8 cellular contexts compared by ENCODE assay signal in the genomic region with DNA sequence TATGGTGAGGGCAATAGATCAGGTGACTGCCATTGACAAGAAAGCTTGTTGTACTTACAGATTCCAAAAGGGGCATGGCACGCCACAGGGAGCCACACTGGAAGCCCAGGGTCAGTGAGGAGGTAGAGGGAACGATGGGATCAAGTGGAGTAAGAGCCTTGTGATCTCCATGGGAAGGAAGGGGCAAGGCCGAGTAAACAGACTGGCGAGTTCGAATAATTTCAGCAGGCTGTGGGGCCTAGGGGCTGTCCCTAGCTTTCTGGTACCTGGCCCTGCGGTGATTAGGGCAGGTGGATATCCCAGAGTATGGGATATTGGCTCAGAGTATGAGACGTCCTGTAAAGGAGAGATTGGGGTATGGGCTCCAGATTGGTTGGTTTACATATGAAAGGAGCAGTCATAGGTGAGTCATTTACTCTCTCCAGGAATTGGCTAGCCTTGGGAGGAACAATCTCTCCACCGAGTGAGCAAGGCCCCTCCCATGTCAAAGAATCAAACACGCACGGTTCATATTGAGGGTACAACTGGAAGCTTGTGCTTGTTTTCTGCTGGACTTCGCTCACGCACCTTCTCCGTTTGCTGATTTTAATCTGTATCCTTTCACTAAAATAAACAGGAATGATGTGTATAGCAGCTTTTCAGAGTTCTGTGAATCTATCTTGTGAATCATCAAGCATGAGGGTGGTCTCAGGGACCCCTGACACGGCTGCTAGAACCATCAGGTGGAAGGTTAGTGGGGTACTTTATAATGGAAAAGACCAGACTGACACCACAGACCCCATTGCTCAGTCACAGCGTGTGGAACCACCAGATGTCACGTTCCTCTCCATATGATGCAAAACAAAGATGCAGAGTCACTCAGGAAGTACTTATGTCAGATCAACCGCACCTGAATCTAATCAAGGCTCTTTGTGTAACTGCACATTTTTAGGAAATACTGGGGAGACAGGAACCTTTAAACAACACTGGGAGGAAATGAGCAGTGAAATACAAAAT. TPM values are rescaled to one million over a fixed set of nuclear protein-coding genes. Genes with fewer than 3 reads are reported as not detected.
A peak's percentile ranks its signal among the peaks of the same experiment; 100 is the strongest.
DNase-seq lines count a peak whose midpoint lies in the region; TF ChIP-seq lines count a peak whose summit lies in the region.

No MANE protein-coding gene starts in this region.

- peaks cover 15% of the 10 kb centered on the region for H3K36me3 Mint-ChIP-seq in activated naive CD8-positive, alpha-beta T cell

- H3K4me1 ChIP-seq in mesendoderm (ENCODE audit: control insufficient read depth, low read depth, low read length) = peaks cover 5% of the 10 kb centered on the region
- peaks cover 8% of the 10 kb centered on the region for H3K4me1 ChIP-seq in vagina
- peaks cover 0 to 20% (median 0%) of the 10 kb centered on the region in 4 donors for H3K4me1 ChIP-seq in transverse colon

- peaks cover 10% of the 10 kb centered on the region for H3K4me1 Mint-ChIP-seq in activated naive CD8-positive, alpha-beta T cell (ENCODE audit: low read depth)

- no peak for TF ChIP-seq EP300 in transverse colon (IDR thresholded peaks at IDR 0.05; ENCODE audit: low read depth)

- no peaks in the 10 kb centered on the region for H3K79me2 ChIP-seq in mesendoderm (ENCODE audit: control insufficient read depth, insufficient read depth, low read length)

- peak overlapping the region; percentile 74 for H2BK120ac ChIP-seq in mesendoderm (ENCODE audit: low read depth, low read length)

- intact Hi-C loops in vagina (cut with DNase I) = no loop called here
- intact Hi-C loops in transverse colon (cut with DNase I; ENCODE audit: low total_unique reads) = no loop called here

- DNase-seq in GM04503 (ENCODE audit: low read depth) (peak; percentile 17), NCI-H1436 (lab: John Stamatoyannopoulos, UW) (peak; percentile 71), mesendoderm (peak; percentile 88), GM19238 (ENCODE audit: insufficient read length, low spot score) (no peak), vagina (ENCODE audit: extremely low spot score in 2 of 2) (no peak), amniotic stem cell (lab: John Stamatoyannopoulos, UW) (no peak), transverse colon (no peak)

- H3K27me3 ChIP-seq in mesendoderm (ENCODE audit: insufficient read depth, low read length, poor library complexity) = no peaks in the 10 kb centered on the region
- no peaks in the 10 kb centered on the region for H3K27me3 ChIP-seq in vagina
- no peaks in the 10 kb centered on the region for H3K27me3 ChIP-seq in transverse colon

- H2AK5ac ChIP-seq in mesendoderm (ENCODE audit: low read length) = no peak overlapping the region

- no peak overlapping the region for H4K8ac ChIP-seq in mesendoderm (ENCODE audit: low read depth, low read length)

- TF ChIP-seq CTCF in vagina (IDR thresholded peaks at IDR 0.05) (no peak), transverse colon (IDR thresholded peaks at IDR 0.05) (no peak)

- no peak overlapping the region for H3K23ac ChIP-seq in mesendoderm (ENCODE audit: low read length)

- TF ChIP-seq POLR2A in vagina (IDR thresholded peaks at IDR 0.05) = no peak
- TF ChIP-seq POLR2A in transverse colon (IDR thresholded peaks at IDR 0.05) = no peak

- H3K36me3 ChIP-seq in mesendoderm (ENCODE audit: control insufficient read depth, insufficient read depth, low read length) (peaks cover 1% of the 10 kb centered on the region), vagina (peaks cover 0 to 13% of the 10 kb centered on the region in 2 donors), transverse colon (peaks cover 0 to under 1% (median 0%) of the 10 kb centered on the region in 4 donors)

- no peaks in the 10 kb centered on the region for H3K79me1 ChIP-seq in mesendoderm (ENCODE audit: low read length)

- no peak overlapping the region for H3K4me3 ChIP-seq in mesendoderm (ENCODE audit: low read length)
- H3K4me3 ChIP-seq in vagina = no peak overlapping the region
- no peak overlapping the region for H3K4me3 ChIP-seq in transverse colon

- no peaks in the 10 kb centered on the region for H3K27me3 Mint-ChIP-seq in activated naive CD8-positive, alpha-beta T cell

- H3K56ac ChIP-seq in mesendoderm (ENCODE audit: low read length) = peak overlapping the region; percentile 28

- in situ Hi-C loops in transverse colon (cut with MboI; ENCODE audit: low pct_ligation_motif_present in 1 of 4, low pct_unique_long_range_greater_than_20kb in 1 of 4, low sequenced_read_pairs in 3 of 4) = no loop called here

- H4K5ac ChIP-seq in mesendoderm (ENCODE audit: low read length) = no peak overlapping the region

- no peaks in the 10 kb centered on the region for H3K9me3 Mint-ChIP-seq in activated naive CD8-positive, alpha-beta T cell (ENCODE audit: low read depth)

- H3K4me3 Mint-ChIP-seq in activated naive CD8-positive, alpha-beta T cell = no peak overlapping the region

- H3K27ac ChIP-seq in mesendoderm (ENCODE audit: low read depth, low read length) = no peak overlapping the region
- no peak overlapping the region for H3K27ac ChIP-seq in vagina
- H3K27ac ChIP-seq in transverse colon = no peak overlapping the region

- no peak overlapping the region for H3K4me2 ChIP-seq in mesendoderm (ENCODE audit: low read length)

- no peak overlapping the region for H3K18ac ChIP-seq in mesendoderm (ENCODE audit: low read length)

- H2BK15ac ChIP-seq in mesendoderm (replicated peaks; ENCODE audit: low read depth) = no peak overlapping the region

- no peak overlapping the region for H2BK5ac ChIP-seq in mesendoderm (ENCODE audit: low read length)

- H3K9me3 ChIP-seq in vagina (no peaks in the 10 kb centered on the region), transverse colon (no peaks in the 10 kb centered on the region)

- no peak overlapping the region for H3K4ac ChIP-seq in mesendoderm (ENCODE audit: low read depth, low read length)

- peak overlapping the region; percentile 41 for H3K27ac Mint-ChIP-seq in activated naive CD8-positive, alpha-beta T cell

- no CpG with 5 or more reads among the region's 17 CpGs for WGBS in mesendoderm (ENCODE audit: extremely low coverage, insufficient coverage, low lambda C conversion rate)
- 85 to 86% methylated on average over 9 to 17 of the region's 17 CpGs for WGBS in transverse colon (ENCODE audit: low coverage in 1 of 2), 2 donors

- H3K9ac ChIP-seq in mesendoderm (ENCODE audit: low read length) = no peak overlapping the region

RNA-seq across cellular contexts. Expression of a gene that starts 27.9 kb away (rescaled TPM):
- polyA plus RNA-seq in mesendoderm (2013, experiment 1 of 2) = 53.4 TPM
- polyA plus RNA-seq in mesendoderm (2013, experiment 2 of 2) = 55.3 TPM
- 86.4 TPM for total RNA-seq in vagina
- total RNA-seq in transverse colon = 100 to 1,000 TPM in 1 of 4 donors, 10 to 100 TPM in 3; 40.0 to 128 (median 81.3) TPM

RNA-seq across cellular contexts. Expression of a gene that starts 29.0 kb away (rescaled TPM):
- 28.3 TPM for polyA plus RNA-seq in mesendoderm (2013, experiment 1 of 2)
- polyA plus RNA-seq in mesendoderm (2013, experiment 2 of 2) = 28.9 TPM
- total RNA-seq in vagina = 44.4 TPM
- total RNA-seq in transverse colon = 10 to 100 TPM; 14.1 to 94.3 (median 49.1) TPM

RNA-seq across cellular contexts. Expression of a gene that starts 38.1 kb away (rescaled TPM):
- polyA plus RNA-seq in mesendoderm (2013, experiment 1 of 2) = 6.0 TPM
- 6.0 TPM for polyA plus RNA-seq in mesendoderm (2013, experiment 2 of 2)
- total RNA-seq in vagina = 6.9 TPM
- total RNA-seq in transverse colon = 10 to 100 TPM in 1 of 4 donors, 1 to 10 TPM in 3; 1.5 to 12.5 (median 5.3) TPM

RNA-seq across cellular contexts. Expression of a gene that starts 53.3 kb away (rescaled TPM):
- 182 TPM for polyA plus RNA-seq in mesendoderm (2013, experiment 1 of 2)
- polyA plus RNA-seq in mesendoderm (2013, experiment 2 of 2) = 183 TPM
- 82.0 TPM for total RNA-seq in vagina
- total RNA-seq in transverse colon = 10 to 100 TPM; 15.3 to 86.5 (median 76.4) TPM

RNA-seq across cellular contexts. Expression of a gene that starts 53.5 kb away (rescaled TPM):
- 12.2 TPM for polyA plus RNA-seq in mesendoderm (2013, experiment 1 of 2)
- 11.7 TPM for polyA plus RNA-seq in mesendoderm (2013, experiment 2 of 2)
- total RNA-seq in vagina (65.1 TPM), transverse colon (10 to 100 TPM; 20.9 to 50.0 (median 36.3) TPM)

Comparison
In these comparisons a context has a peak if more than half of its experiments do, and no peak if none do; other contexts are left out.
1. DNase-seq: peak in GM04503 (single experiment), NCI-H1436 (single experiment) and mesendoderm (single experiment); none in GM19238 (single experiment), vagina (0 of 2), amniotic stem cell (single experiment) and transverse colon (single experiment).